In the genomic region with DNA sequence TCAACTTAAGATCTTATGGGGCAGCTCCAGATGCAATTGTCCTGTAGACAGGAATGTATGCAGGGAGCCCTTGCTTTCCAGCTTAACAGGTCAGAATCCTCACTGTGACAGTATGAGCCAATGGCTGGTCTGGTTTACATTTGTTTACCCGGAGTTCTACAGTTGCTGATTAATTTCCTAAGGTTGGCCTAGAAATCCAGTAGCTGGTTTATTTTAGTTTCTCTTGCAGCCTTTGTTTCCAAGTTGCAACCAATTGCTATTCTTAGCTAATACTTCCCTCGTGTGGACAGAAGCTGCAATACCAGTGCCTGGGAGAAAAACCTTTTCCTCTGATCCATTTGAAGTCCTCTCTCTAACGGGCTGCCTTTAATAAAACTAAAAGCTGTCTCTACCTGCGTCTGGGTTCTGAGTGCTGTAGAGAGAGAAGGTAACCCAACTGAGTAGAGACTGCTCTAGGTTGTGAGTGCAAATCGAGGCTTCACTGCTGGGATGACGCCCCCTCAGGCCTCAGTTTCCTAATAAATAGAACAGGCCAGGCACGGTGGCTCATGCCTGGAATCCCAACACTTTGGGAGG, we compare ENCODE assay signal across 8 cellular contexts. TPM values are rescaled to one million over a fixed set of nuclear protein-coding genes. Genes with fewer than 3 reads are reported as not detected.
DNase-seq lines count a peak whose midpoint lies in the region; ATAC-seq, FAIRE-seq and TF ChIP-seq lines count a peak whose summit lies in the region.

No MANE protein-coding gene starts in this region.

- POLR2A ChIA-PET in T-cell (lab: Charles Lee): interaction anchor here in 1 of 2 donors (0.6 kb wide), 1 partner anchor 1238 kb away, joined by 3 read pairs; no protein-coding TSS in a partner anchor

- no peaks in the 10 kb centered on the region for H3K27me3 Mint-ChIP-seq in T-cell

- no peak overlapping the region for H3K27ac Mint-ChIP-seq in T-cell

- WGBS in transverse colon (ENCODE audit: low coverage in 1 of 2), 2 donors: 35 to 37% methylated on average over 7 of the region's 7 CpGs

- H3K27ac ChIP-seq in dorsolateral prefrontal cortex (no peak overlapping the region), transverse colon (no peak overlapping the region)

- no peaks in the 10 kb centered on the region for H3K36me3 ChIP-seq in transverse colon

- H3K36me3 Mint-ChIP-seq in T-cell: no peaks in the 10 kb centered on the region

- no peak for TF ChIP-seq POLR2A in GM12891 (IDR thresholded peaks at IDR 0.05; ENCODE audit: low read depth, low read length)
- TF ChIP-seq POLR2A in transverse colon (IDR thresholded peaks at IDR 0.05): no peak

- peak; percentile 35 for DNase-seq in AG09309 (ENCODE audit: low read depth)
- DNase-seq in GM12891 (ENCODE audit: insufficient read length, low spot score): peak; percentile 37
- peak; percentile 9 for DNase-seq in NCI-H146 treated with DMSO at 0.1 percent for 48 hours (lab: John Stamatoyannopoulos, UW; ENCODE audit: unreplicated experiment)
- DNase-seq in T-cell: peak in 23 of 34 experiments; percentile 1 to 41 (median 17)
- DNase-seq in dorsolateral prefrontal cortex: peak in 2 of 10 donors; percentile 4 to 31
- DNase-seq in lung microvascular endothelial cell (ENCODE audit: low read depth in 2 of 2): peak; percentile 72 to 73
- peak; percentile 13 for DNase-seq in transverse colon

- H3K4me3 ChIP-seq in AG09309 (ENCODE audit: control insufficient read depth, low read depth, low read length) (no peak overlapping the region), dorsolateral prefrontal cortex (no peak overlapping the region), transverse colon (no peak overlapping the region)

- intact Hi-C loops in dorsolateral prefrontal cortex (cut with DNase I) (loop anchor here in 1 of 2 donors (10.0 kb wide), 1 partner anchor 393 kb away; no protein-coding TSS in a partner anchor), transverse colon (cut with DNase I; ENCODE audit: low total_unique reads) (no loop called here)

- CTCF ChIA-PET in T-cell (lab: Charles Lee): interaction anchor here (0.6 to 1.5 kb wide), 8 partner anchors 15 to 1420 kb away, joined by 3 to 13 read pairs (median 4); no protein-coding TSS in a partner anchor

- no peak overlapping the region for H3K4me3 Mint-ChIP-seq in T-cell

- H3K4me1 ChIP-seq in transverse colon: peaks cover 0 to 10% (median 2%) of the 10 kb centered on the region in 4 donors

- no peaks in the 10 kb centered on the region for H3K9me3 ChIP-seq in transverse colon

- in situ Hi-C loops in transverse colon (cut with MboI; ENCODE audit: low pct_ligation_motif_present in 1 of 4, low pct_unique_long_range_greater_than_20kb in 1 of 4, low sequenced_read_pairs in 3 of 4): loop anchor here in 2 of 4 donors (25.0 kb wide), 3 partner anchors 135 to 385 kb away; no protein-coding TSS in a partner anchor

- H3K9me3 Mint-ChIP-seq in T-cell: no peaks in the 10 kb centered on the region

- H3K27me3 ChIP-seq in dorsolateral prefrontal cortex (no peaks in the 10 kb centered on the region), transverse colon (no peaks in the 10 kb centered on the region)

- TF ChIP-seq EP300 in transverse colon (IDR thresholded peaks at IDR 0.05; ENCODE audit: low read depth): no peak

- FAIRE-seq in GM12891 (lab: Jason Lieb, UNC): no peak

- peak in 2 of 4 experiments; percentile 52 to 53 for ATAC-seq in T-cell (replicated peaks in 1 of 4)
- no peak for ATAC-seq in GM18861 (IDR thresholded peaks at IDR 0.05; ENCODE audit: unreplicated experiment)

- peaks cover 0 to 5% (median 5%) of the 10 kb centered on the region in 3 donors for H3K4me1 Mint-ChIP-seq in T-cell

- TF ChIP-seq CTCF in AG09309 (IDR thresholded peaks at IDR 0.05; ENCODE audit: control insufficient read depth, insufficient read depth, low read depth, low read length, missing control alignments) (peak; percentile 77), dorsolateral prefrontal cortex (IDR thresholded peaks at IDR 0.05 in 54 of 56, conservative IDR thresholded peaks at IDR 0.05 in 2 of 56; ENCODE audit: low read depth in 1 of 56, partially characterized antibody in 56 of 56) (peak in 55 of 56 donors; percentile 36 to 80 (median 73)), transverse colon (IDR thresholded peaks at IDR 0.05) (peak; percentile 64 to 78 (median 71))

TF ChIP-seq in GM12891, 5 proteins besides CTCF, POLR2A, EP300 and RAD21:
- TF ChIP-seq SPI1 (IDR thresholded peaks at IDR 0.05; ENCODE audit: low read depth, low read length): no peak
- no peak for TF ChIP-seq TAF1 (IDR thresholded peaks at IDR 0.05; ENCODE audit: low read depth, low read length)
- TF ChIP-seq POLR2AphosphoS5 (IDR thresholded peaks at IDR 0.05; ENCODE audit: low read depth, low read length): no peak
- TF ChIP-seq PAX5 (IDR thresholded peaks at IDR 0.05; ENCODE audit: insufficient read depth, low read length, severe bottlenecking): no peak
- no peak for TF ChIP-seq POU2F2 (IDR thresholded peaks at IDR 0.05; ENCODE audit: low read depth, low read length)
TF ChIP-seq in GM12891: peak in this region for 0.

RNA-seq across cellular contexts. Expression of gene ZNF217, which starts 45.9 kb away (rescaled TPM):
- polyA plus RNA-seq in GM12891 (2012; ENCODE audit: low read depth, missing spikeins): 19.2 TPM
- total RNA-seq in T-cell (10 to 100 TPM; 57.6 to 92.4 (median 87.5) TPM), dorsolateral prefrontal cortex (10 to 100 TPM in 20 of 120 experiments, 1 to 10 TPM in 100; 3.0 to 16.2 (median 7.4) TPM), lung microvascular endothelial cell (8.3 and 9.7 TPM in 2 replicates), transverse colon (10 to 100 TPM; 28.9 to 82.6 (median 46.0) TPM)
